9 cellular contexts compared by ENCODE assay signal in genomic region chr21:45137612-45137937, GRCh38.
"Had no signal": no experiment of that assay in that cellular context is flagged by ENCODE, and none has a peak within 500 bp of the region (broad histone marks: within the 10 kb centered on the region; RNA-seq: fewer than 3 reads in every experiment).

No MANE protein-coding gene starts in this region.

- H3K36me3 ChIP-seq: right lobe of liver, SJSA1, suprapubic skin, upper lobe of right lung had no signal

- H3K27me3 ChIP-seq: right lobe of liver, SJSA1, suprapubic skin, upper lobe of right lung had no signal

- H3K9me3 ChIP-seq: lower lobe of right lung, right lobe of liver, SJSA1, suprapubic skin, upper lobe of right lung had no signal

- H3K4me3 ChIP-seq: lower lobe of right lung, right lobe of liver, SJSA1, suprapubic skin, upper lobe of right lung had no signal

- H3K27ac Mint-ChIP-seq: activated CD4-positive, alpha-beta T cell treated with anti-CD3 and anti-CD28 coated beads, Interleukin-2, amount 10 ng/mL, durations not matched to agents 24 days and 14 days; progenitor cell of endocrine pancreas had no signal

- H3K4me3 Mint-ChIP-seq: activated CD4-positive, alpha-beta T cell treated with anti-CD3 and anti-CD28 coated beads, Interleukin-2, amount 10 ng/mL, durations not matched to agents 24 days and 14 days had no signal

- H3K27me3 Mint-ChIP-seq: activated CD4-positive, alpha-beta T cell treated with anti-CD3 and anti-CD28 coated beads, Interleukin-2, amount 10 ng/mL, durations not matched to agents 24 days and 14 days; naive thymus-derived CD4-positive, alpha-beta T cell; progenitor cell of endocrine pancreas had no signal

- H3K9me3 Mint-ChIP-seq: activated CD4-positive, alpha-beta T cell treated with anti-CD3 and anti-CD28 coated beads, Interleukin-2, amount 10 ng/mL, durations not matched to agents 24 days and 14 days; naive thymus-derived CD4-positive, alpha-beta T cell had no signal

- H3K27ac ChIP-seq: lower lobe of right lung, right lobe of liver, SJSA1, suprapubic skin, upper lobe of right lung had no signal

- DNase-seq: cortex of kidney had no signal
